Comparison of ENCODE assay signal across 8 cellular contexts in the genomic region with DNA sequence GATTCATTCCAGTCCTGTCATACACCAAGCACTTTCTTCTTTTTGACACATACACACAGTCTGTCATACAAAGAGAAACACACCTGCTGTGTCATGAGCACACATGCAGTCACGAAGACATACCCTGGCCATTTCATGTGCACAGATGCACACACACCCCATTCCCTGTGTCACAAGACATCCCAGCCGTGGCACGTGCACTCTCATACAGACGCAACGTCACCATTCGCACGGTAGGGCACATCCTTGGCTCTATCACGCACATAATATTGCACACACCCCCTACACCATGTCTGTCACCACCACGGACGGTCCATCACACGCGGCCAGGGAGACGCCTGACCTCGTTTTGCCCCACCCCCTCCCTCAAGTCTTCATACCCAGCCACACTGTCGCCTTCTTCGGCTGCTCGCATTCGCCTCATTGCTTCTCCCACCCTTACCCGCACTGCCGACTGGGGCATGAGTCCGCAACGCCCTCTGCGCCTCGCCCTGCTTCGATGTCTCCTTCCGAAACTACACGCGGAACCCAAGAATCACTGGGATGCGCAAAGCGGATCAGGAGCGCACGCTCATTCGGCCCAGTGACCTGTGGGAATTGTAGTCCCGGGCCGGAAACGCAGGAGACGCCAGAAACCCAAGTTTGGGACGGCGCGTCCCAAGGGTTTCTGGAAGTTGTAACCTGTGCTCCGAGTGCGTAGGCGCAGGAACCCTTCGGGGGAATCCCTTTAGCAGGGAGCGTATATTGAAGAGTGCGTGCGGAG. TPM values are rescaled to one million over a fixed set of nuclear protein-coding genes. Genes with fewer than 3 reads are reported as not detected.
DNase-seq lines count a peak whose midpoint lies in the region; ATAC-seq and TF ChIP-seq lines count a peak whose summit lies in the region.

No MANE protein-coding gene starts in this region.

- H3K4me3 Mint-ChIP-seq in T-cell (peak overlapping the region; percentile 82 to 86 (median 85)), memory B cell (peak overlapping the region; percentile 72)

- TF ChIP-seq CTCF in choroid plexus epithelial cell (conservative IDR thresholded peaks at IDR 0.05; ENCODE audit: low read depth, low read length) (no peak), hepatocyte (IDR thresholded peaks at IDR 0.05; ENCODE audit: poor library complexity) (no peak)

- H3K36me3 ChIP-seq in hepatocyte (replicated peaks; ENCODE audit: insufficient read depth, low read depth): no peaks in the 10 kb centered on the region

- no peaks in the 10 kb centered on the region for H3K9me3 ChIP-seq in hepatocyte (ENCODE audit: low read depth)

- no peaks in the 10 kb centered on the region for H3K27me3 ChIP-seq in hepatocyte

- H3K4me1 Mint-ChIP-seq in T-cell (peaks cover 10 to 11% (median 11%) of the 10 kb centered on the region in 3 donors), memory B cell (peaks cover 9% of the 10 kb centered on the region)

- H3K4me2 ChIP-seq in hepatocyte: no peak overlapping the region

- H3K27me3 Mint-ChIP-seq in T-cell: peaks cover 27 to 35% of the 10 kb centered on the region in 2 donors
- H3K27me3 Mint-ChIP-seq in memory B cell: peaks cover 27% of the 10 kb centered on the region

- H3K4me1 ChIP-seq in hepatocyte (ENCODE audit: insufficient read depth): no peaks in the 10 kb centered on the region

- DNase-seq in C1 segment of cervical spinal cord (lab: John Stamatoyannopoulos, UW) (peak in 10 of 14 donors; percentile 2 to 59 (median 18)), T-cell (peak in 4 of 34 experiments; percentile 3 to 9 (median 6)), choroid plexus epithelial cell (ENCODE audit: low read depth) (peak; percentile 53), memory B cell (ENCODE audit: low spot score in 2 of 2) (no peak), substantia nigra (lab: John Stamatoyannopoulos, UW) (peak in 34 of 49 donors; percentile 9 to 61 (median 34)), cerebellar nuclear complex (lab: John Stamatoyannopoulos, UW) (no peak), hepatocyte (ENCODE audit: low spot score) (no peak), RPMI8226 (no peak)

- H2AFZ ChIP-seq in hepatocyte: no peak overlapping the region

- H3K27ac ChIP-seq in substantia nigra (ENCODE audit: low read depth, low read length, poor library complexity, severe bottlenecking) (no peak overlapping the region), hepatocyte (no peak overlapping the region)

- H4K20me1 ChIP-seq in hepatocyte (ENCODE audit: insufficient read depth, poor library complexity, severe bottlenecking): no peaks in the 10 kb centered on the region

- H3K4me3 ChIP-seq in choroid plexus epithelial cell (ENCODE audit: low read depth, low read length): peak overlapping the region; percentile 51
- no peak overlapping the region for H3K4me3 ChIP-seq in hepatocyte

- H3K27ac Mint-ChIP-seq in T-cell (no peak overlapping the region), memory B cell (no peak overlapping the region)

- H3K36me3 Mint-ChIP-seq in T-cell (peaks cover 4% of the 10 kb centered on the region), memory B cell (peaks cover 3% of the 10 kb centered on the region)

- POLR2A ChIA-PET in T-cell (lab: Charles Lee): no interaction called here

- ATAC-seq in T-cell (replicated peaks in 1 of 4) (peak; percentile 52 to 74 (median 65)), memory B cell (ENCODE audit: low read depth) (peak; percentile 46)

- 93% methylated on average over 44 of the region's 47 CpGs for WGBS in hepatocyte (ENCODE audit: low lambda C conversion rate, missing lambda C conversion rate)

- H3K79me2 ChIP-seq in hepatocyte: no peaks in the 10 kb centered on the region

- H3K9me3 Mint-ChIP-seq in T-cell (no peaks in the 10 kb centered on the region), memory B cell (no peaks in the 10 kb centered on the region)

- CTCF ChIA-PET in T-cell (lab: Charles Lee): no interaction called here

- no peaks in the 10 kb centered on the region for H3K9me2 ChIP-seq in hepatocyte (replicated peaks; ENCODE audit: insufficient read depth)

RNA-seq across cellular contexts. Expression of a gene that starts 6.8 kb away (rescaled TPM):
- total RNA-seq in T-cell (10 to 100 TPM in 3 of 5 donors, 1 to 10 TPM in 2; 5.4 to 19.0 (median 12.7) TPM), hepatocyte (7.6 and 10.7 TPM in 2 replicates)
- polyA plus RNA-seq in hepatocyte: 1.8 and 2.1 TPM in 2 replicates

RNA-seq across cellular contexts. Expression of a gene that starts 18.0 kb away (rescaled TPM):
- total RNA-seq in T-cell: under 1 TPM in 4 of 5 donors, not detected in 1; 0.20 to 0.70 (median 0.58) TPM
- 0.20 and 1.8 TPM in 2 replicates for total RNA-seq in hepatocyte
- 1.6 and 1.9 TPM in 2 replicates for polyA plus RNA-seq in hepatocyte

RNA-seq across cellular contexts. Expression of a gene that starts 39.5 kb away (rescaled TPM):
- total RNA-seq in T-cell (10 to 100 TPM; 21.9 to 90.1 (median 37.6) TPM), hepatocyte (2.8 and 3.6 TPM in 2 replicates)
- polyA plus RNA-seq in hepatocyte: 5.4 and 8.3 TPM in 2 replicates

Comparison
In these comparisons a context has a peak if more than half of its experiments do, and no peak if none do; other contexts are left out.
1. DNase-seq: peak in C1 segment of cervical spinal cord (10 of 14), choroid plexus epithelial cell (single experiment) and substantia nigra (34 of 49); none in memory B cell (0 of 2), cerebellar nuclear complex (0 of 2), hepatocyte (single experiment) and RPMI8226 (single experiment).